Comparison of ENCODE assay signal across 2 cellular contexts in the genomic region with DNA sequence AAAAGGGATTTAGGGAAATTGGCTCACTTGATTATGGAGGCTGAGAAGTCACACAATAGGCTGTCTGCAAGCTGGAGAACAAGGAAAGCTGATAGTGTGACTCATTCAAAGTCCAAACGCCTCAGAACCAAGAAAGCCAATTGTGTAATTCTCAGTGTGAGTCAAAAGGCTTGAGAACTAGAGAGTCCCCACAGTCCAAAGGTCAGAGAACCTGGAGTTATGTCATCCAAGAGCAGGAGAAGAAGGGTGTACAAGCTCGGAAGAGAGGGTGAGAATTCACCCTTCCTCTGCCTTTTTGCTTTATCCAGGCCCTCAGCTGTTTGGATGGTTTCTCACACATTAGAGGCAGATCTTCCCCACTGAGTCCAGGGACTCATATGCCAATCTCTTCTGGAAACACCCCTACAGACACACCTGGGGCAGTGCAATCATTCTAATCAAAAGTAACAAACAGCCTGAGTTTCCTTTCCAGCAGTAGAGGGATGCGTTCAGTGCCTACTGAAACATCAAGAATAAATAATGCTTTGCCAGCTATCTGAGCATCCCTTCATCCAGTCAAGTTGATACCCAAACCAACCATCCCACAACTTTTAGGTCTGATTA.
TF ChIP-seq lines count a peak whose summit lies in the region.

No MANE protein-coding gene starts in this region.

TF ChIP-seq in IMR-90, 13 proteins besides CTCF, POLR2A, EP300 and RAD21:
- TF ChIP-seq NFE2L2 (IDR thresholded peaks at IDR 0.05; ENCODE audit: low read depth, low read length): no peak
- TF ChIP-seq MAFK (IDR thresholded peaks at IDR 0.05; ENCODE audit: low read depth, low read length): no peak
- peak; percentile 57; the same call in 1 of the 2 replicates for TF ChIP-seq CEBPB (IDR thresholded peaks at IDR 0.05; ENCODE audit: low read depth, low read length)
- TF ChIP-seq, protein P1, sequence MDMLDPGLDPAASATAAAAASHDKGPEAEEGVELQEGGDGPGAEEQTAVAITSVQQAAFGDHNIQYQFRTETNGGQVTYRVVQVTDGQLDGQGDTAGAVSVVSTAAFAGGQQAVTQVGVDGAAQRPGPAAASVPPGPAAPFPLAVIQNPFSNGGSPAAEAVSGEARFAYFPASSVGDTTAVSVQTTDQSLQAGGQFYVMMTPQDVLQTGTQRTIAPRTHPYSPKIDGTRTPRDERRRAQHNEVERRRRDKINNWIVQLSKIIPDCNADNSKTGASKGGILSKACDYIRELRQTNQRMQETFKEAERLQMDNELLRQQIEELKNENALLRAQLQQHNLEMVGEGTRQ (IDR thresholded peaks at IDR 0.05; ENCODE audit: low read depth, low read length): no peak
- TF ChIP-seq, protein P2, sequence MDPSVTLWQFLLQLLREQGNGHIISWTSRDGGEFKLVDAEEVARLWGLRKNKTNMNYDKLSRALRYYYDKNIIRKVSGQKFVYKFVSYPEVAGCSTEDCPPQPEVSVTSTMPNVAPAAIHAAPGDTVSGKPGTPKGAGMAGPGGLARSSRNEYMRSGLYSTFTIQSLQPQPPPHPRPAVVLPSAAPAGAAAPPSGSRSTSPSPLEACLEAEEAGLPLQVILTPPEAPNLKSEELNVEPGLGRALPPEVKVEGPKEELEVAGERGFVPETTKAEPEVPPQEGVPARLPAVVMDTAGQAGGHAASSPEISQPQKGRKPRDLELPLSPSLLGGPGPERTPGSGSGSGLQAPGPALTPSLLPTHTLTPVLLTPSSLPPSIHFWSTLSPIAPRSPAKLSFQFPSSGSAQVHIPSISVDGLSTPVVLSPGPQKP (IDR thresholded peaks at IDR 0.05; ENCODE audit: borderline replicate concordance, low read depth, low read length): no peak
- no peak for TF ChIP-seq RFX5 (IDR thresholded peaks at IDR 0.05; ENCODE audit: low read depth, low read length)
TF ChIP-seq in IMR-90: peak in this region for 1.

TF ChIP-seq in GM12878, 131 proteins besides CTCF, POLR2A, EP300 and RAD21:
- TF ChIP-seq RAD51 (IDR thresholded peaks at IDR 0.05) (no peak), EED (IDR thresholded peaks at IDR 0.05; ENCODE audit: low read depth) (no peak), IKZF1 (conservative IDR thresholded peaks at IDR 0.05) (peak; percentile 29; the same call in 1 of the 2 replicates), IKZF2 (IDR thresholded peaks at IDR 0.05) (peak in 1 of 2 experiments; percentile 11; a peak in 1 of 4 replicates), SREBF1 (IDR thresholded peaks at IDR 0.05; ENCODE audit: low read length) (no peak), ATF7 (IDR thresholded peaks at IDR 0.05; ENCODE audit: low read depth) (peak; percentile 53), POLR2AphosphoS5 (IDR thresholded peaks at IDR 0.05; ENCODE audit: low read length) (no peak), ZNF592 (IDR thresholded peaks at IDR 0.05) (no peak), HDAC2 (IDR thresholded peaks at IDR 0.05) (no peak), CBFB (IDR thresholded peaks at IDR 0.05; ENCODE audit: low read depth) (no peak), ZNF384 (IDR thresholded peaks at IDR 0.05; ENCODE audit: borderline replicate concordance, low read depth, low read length) (no peak), PAX5 (IDR thresholded peaks at IDR 0.05; ENCODE audit: borderline replicate concordance, low read depth, low read length) (no peak)
- TF ChIP-seq, protein P3, sequence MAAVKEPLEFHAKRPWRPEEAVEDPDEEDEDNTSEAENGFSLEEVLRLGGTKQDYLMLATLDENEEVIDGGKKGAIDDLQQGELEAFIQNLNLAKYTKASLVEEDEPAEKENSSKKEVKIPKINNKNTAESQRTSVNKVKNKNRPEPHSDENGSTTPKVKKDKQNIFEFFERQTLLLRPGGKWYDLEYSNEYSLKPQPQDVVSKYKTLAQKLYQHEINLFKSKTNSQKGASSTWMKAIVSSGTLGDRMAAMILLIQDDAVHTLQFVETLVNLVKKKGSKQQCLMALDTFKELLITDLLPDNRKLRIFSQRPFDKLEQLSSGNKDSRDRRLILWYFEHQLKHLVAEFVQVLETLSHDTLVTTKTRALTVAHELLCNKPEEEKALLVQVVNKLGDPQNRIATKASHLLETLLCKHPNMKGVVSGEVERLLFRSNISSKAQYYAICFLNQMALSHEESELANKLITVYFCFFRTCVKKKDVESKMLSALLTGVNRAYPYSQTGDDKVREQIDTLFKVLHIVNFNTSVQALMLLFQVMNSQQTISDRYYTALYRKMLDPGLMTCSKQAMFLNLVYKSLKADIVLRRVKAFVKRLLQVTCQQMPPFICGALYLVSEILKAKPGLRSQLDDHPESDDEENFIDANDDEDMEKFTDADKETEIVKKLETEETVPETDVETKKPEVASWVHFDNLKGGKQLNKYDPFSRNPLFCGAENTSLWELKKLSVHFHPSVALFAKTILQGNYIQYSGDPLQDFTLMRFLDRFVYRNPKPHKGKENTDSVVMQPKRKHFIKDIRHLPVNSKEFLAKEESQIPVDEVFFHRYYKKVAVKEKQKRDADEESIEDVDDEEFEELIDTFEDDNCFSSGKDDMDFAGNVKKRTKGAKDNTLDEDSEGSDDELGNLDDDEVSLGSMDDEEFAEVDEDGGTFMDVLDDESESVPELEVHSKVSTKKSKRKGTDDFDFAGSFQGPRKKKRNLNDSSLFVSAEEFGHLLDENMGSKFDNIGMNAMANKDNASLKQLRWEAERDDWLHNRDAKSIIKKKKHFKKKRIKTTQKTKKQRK (IDR thresholded peaks at IDR 0.05; ENCODE audit: low read depth, low read length): no peak
